10 cellular contexts compared by ENCODE assay signal in the genomic region with DNA sequence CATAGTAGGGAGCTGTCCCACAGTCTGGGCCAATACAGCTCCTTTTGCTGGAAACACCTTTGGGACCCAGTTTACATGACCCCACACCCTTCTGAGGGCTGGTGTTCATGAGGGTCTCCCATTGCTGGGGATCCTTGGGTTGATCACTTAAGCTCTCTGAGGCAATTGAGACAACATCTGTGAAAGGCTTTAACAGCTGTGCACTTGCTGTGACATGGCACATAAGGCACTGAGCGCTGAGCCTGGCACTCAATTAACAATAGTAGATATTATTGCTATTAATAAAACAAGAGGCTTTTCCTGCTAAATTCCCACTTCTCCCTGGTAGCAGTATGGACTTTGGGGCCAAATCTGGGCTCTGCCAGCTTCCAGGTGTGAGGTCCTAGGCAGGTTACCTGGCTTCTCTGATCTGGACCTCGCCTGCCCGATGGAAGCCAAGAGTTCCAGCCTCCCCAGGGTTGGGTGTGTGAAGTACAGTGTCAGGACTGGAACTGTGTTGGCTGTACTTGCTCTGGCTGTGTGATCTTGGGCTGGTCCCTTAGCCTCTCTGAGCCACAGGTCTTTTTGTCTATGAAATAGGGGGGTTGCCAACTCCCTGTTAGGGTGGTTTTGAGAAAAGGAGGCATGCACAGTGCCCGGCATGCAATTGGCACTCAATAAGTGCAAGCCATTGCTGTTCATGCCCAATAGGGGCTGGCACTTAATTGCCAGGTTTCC. TPM values are rescaled to one million over a fixed set of nuclear protein-coding genes. Genes with fewer than 3 reads are reported as not detected.
DNase-seq lines count a peak whose midpoint lies in the region; TF ChIP-seq lines count a peak whose summit lies in the region.
"Had no signal": no experiment of that assay in that cellular context is flagged by ENCODE, and none has a peak within 500 bp of the region (broad histone marks: within the 10 kb centered on the region; RNA-seq: fewer than 3 reads in every experiment).

No MANE protein-coding gene starts in this region.

- H3K18ac ChIP-seq in H9 (ENCODE audit: insufficient read length, low read depth, low read length), result no peak overlapping the region

- DNase-seq in colonic mucosa (no peak), GF-D8 (lab: John Stamatoyannopoulos, UW) (no peak), H9 (no peak), medulla oblongata (ENCODE audit: extremely low spot score) (no peak), NCI-H2081 treated with DMSO at 0.1 percent for 48 hours (lab: John Stamatoyannopoulos, UW) (no peak)
- DNase-seq: NCI-H1092; stimulated activated CD4-positive, alpha-beta T cell treated with anti-CD3 and anti-CD28 coated beads, Interleukin-12 subunit alpha, Interleukin-12 subunit beta, amount 100 ng/mL, for 4 hours had no signal

- H3K27me3 ChIP-seq in BLaER1, result no peaks in the 10 kb centered on the region
- H3K27me3 ChIP-seq in colonic mucosa, result no peaks in the 10 kb centered on the region
- no peaks in the 10 kb centered on the region for H3K27me3 ChIP-seq in H9 (ENCODE audit: insufficient read depth, low read length)

- peaks cover 13% of the 10 kb centered on the region for H3K23me2 ChIP-seq in H9 (ENCODE audit: insufficient read length, low read depth, low read length, poor library complexity, severe bottlenecking)

- no peak overlapping the region for H2BK15ac ChIP-seq in H9 (ENCODE audit: low read depth, low read length)

- H4K20me1 ChIP-seq in BLaER1 (peaks cover 75% of the 10 kb centered on the region), H9 (ENCODE audit: control insufficient read depth, insufficient read depth, insufficient read length) (no peaks in the 10 kb centered on the region)

- H3K9me3 Mint-ChIP-seq in IgD-negative memory B cell (no peaks in the 10 kb centered on the region), nephron (no peaks in the 10 kb centered on the region), H9 (no peaks in the 10 kb centered on the region)

- no peak overlapping the region for H4K91ac ChIP-seq in H9 (ENCODE audit: insufficient read length, low read depth, low read length)

- H2AFZ ChIP-seq in H9 (ENCODE audit: low read length), result no peak overlapping the region

- H2BK120ac ChIP-seq in H9 (ENCODE audit: low read depth, low read length, poor library complexity, severe bottlenecking), result no peak overlapping the region

- H4K5ac ChIP-seq in H9 (ENCODE audit: insufficient read length, low read depth, low read length), result no peak overlapping the region

- H3K36me3 ChIP-seq in BLaER1, result no peaks in the 10 kb centered on the region
- no peaks in the 10 kb centered on the region for H3K36me3 ChIP-seq in colonic mucosa

- WGBS in H9 (ENCODE audit: extremely low coverage, insufficient read length, low lambda C conversion rate), result no CpG with 5 or more reads among the region's 4 CpGs

- peaks cover 8% of the 10 kb centered on the region for H3K79me1 ChIP-seq in H9 (ENCODE audit: insufficient read depth, low read depth, low read length, poor library complexity, severe bottlenecking)

- H3K14ac ChIP-seq in H9 (ENCODE audit: insufficient read depth, low read length), result no peak overlapping the region; the same call in 1 of the 2 replicates

- H3K27ac ChIP-seq in BLaER1, result peak overlapping the region; percentile 78
- peak overlapping the region; percentile 60 for H3K27ac ChIP-seq in colonic mucosa
- no peak overlapping the region for H3K27ac ChIP-seq in H9 (ENCODE audit: insufficient read length, low read depth, low read length)

- no peak overlapping the region for H2BK20ac ChIP-seq in H9 (ENCODE audit: low read depth, low read length, poor library complexity, severe bottlenecking)

- H3K4me3 Mint-ChIP-seq in IgD-negative memory B cell (peak overlapping the region; percentile 58 to 97 (median 86)), nephron (peak overlapping the region; percentile 65 to 81 (median 68)), H9 (no peak overlapping the region)

- H3K4ac ChIP-seq in H9 (ENCODE audit: low read depth, low read length), result no peak overlapping the region

- H3K56ac ChIP-seq in H9 (ENCODE audit: insufficient read length, low read depth, low read length), result no peak overlapping the region

- no peak overlapping the region for H3K23ac ChIP-seq in H9 (ENCODE audit: insufficient read length, low read depth, low read length)

- no peak overlapping the region for H2BK5ac ChIP-seq in H9 (ENCODE audit: insufficient read length, low read length)

- no peak overlapping the region for H2AK5ac ChIP-seq in H9 (ENCODE audit: insufficient read length, low read length)

- H3K36me3 Mint-ChIP-seq in IgD-negative memory B cell, result peaks cover 3% of the 10 kb centered on the region
- no peaks in the 10 kb centered on the region for H3K36me3 Mint-ChIP-seq in nephron (ENCODE audit: low read depth)
- H3K36me3 Mint-ChIP-seq in H9 (ENCODE audit: insufficient read depth in 1 of 3, low read depth in 3 of 3), result no peaks in the 10 kb centered on the region

- intact Hi-C loops in colonic mucosa (cut with DNase I), result no loop called here

- H3K27me3 Mint-ChIP-seq in IgD-negative memory B cell (no peaks in the 10 kb centered on the region), nephron (ENCODE audit: low read depth) (peaks cover 11% of the 10 kb centered on the region), H9 (ENCODE audit: low read depth) (no peaks in the 10 kb centered on the region; the same call in none of the 2 replicates)

- H3K9ac ChIP-seq in BLaER1 (peak overlapping the region; percentile 69; the same call in 1 of the 2 replicates), colonic mucosa (ENCODE audit: low read depth in 2 of 2, low read length in 2 of 2) (peak overlapping the region; percentile 14 to 46), H9 (ENCODE audit: extremely low read depth, insufficient read length, low read length) (no peak overlapping the region)

- H3K4me2 ChIP-seq in BLaER1 (peak overlapping the region; percentile 98), H9 (ENCODE audit: insufficient read depth, insufficient read length, low read length) (no peak overlapping the region)

- peaks cover 41% of the 10 kb centered on the region; the same call in 1 of the 2 replicates for H3K79me2 ChIP-seq in H9 (ENCODE audit: insufficient read depth, low read length)

- no peak overlapping the region for H3T11ph ChIP-seq in H9 (ENCODE audit: low read length)

- H3K9me3 ChIP-seq in BLaER1 (no peaks in the 10 kb centered on the region), colonic mucosa (no peaks in the 10 kb centered on the region), H9 (ENCODE audit: control insufficient read depth, low read depth, low read length) (no peaks in the 10 kb centered on the region)

- peaks cover 88% of the 10 kb centered on the region for H3K4me1 ChIP-seq in BLaER1
- peaks cover 31% of the 10 kb centered on the region for H3K4me1 ChIP-seq in colonic mucosa
- H3K4me1 ChIP-seq in H9 (ENCODE audit: insufficient read depth, low read length), result peaks cover 8% of the 10 kb centered on the region

- peaks cover 37 to 68% (median 61%) of the 10 kb centered on the region in 3 donors for H3K4me1 Mint-ChIP-seq in IgD-negative memory B cell
- H3K4me1 Mint-ChIP-seq in nephron, result peaks cover 40% of the 10 kb centered on the region
- peaks cover 59 to 67% of the 10 kb centered on the region in 2 experiments for H3K4me1 Mint-ChIP-seq in H9

- peak overlapping the region; percentile 88 to 98 (median 93) for H3K27ac Mint-ChIP-seq in IgD-negative memory B cell
- no peak overlapping the region for H3K27ac Mint-ChIP-seq in nephron
- no peak overlapping the region; a peak in 1 of 7 replicates for H3K27ac Mint-ChIP-seq in H9

- H4K8ac ChIP-seq in H9 (replicated peaks; ENCODE audit: insufficient read length, low read depth, low read length), result no peak overlapping the region

- no peak overlapping the region for H2BK12ac ChIP-seq in H9 (ENCODE audit: insufficient read length, low read depth, low read length)

- H3K4me3 ChIP-seq in BLaER1, result peak overlapping the region; percentile 96
- peak overlapping the region; percentile 4 for H3K4me3 ChIP-seq in colonic mucosa

- TF ChIP-seq CTCF in colonic mucosa (IDR thresholded peaks at IDR 0.05), result no peak
- no peak for TF ChIP-seq CTCF in nephron (IDR thresholded peaks at IDR 0.05; ENCODE audit: unreplicated experiment in 3 of 3)
- TF ChIP-seq CTCF in H9 (conservative IDR thresholded peaks at IDR 0.05), result no peak

RNA-seq across cellular contexts. Expression of a gene that starts 3.1 kb away (rescaled TPM):
- 10.3 TPM for polyA plus RNA-seq in IgD-negative memory B cell
- total RNA-seq in colonic mucosa, result 10 to 100 TPM; 26.4 to 40.9 TPM
- total RNA-seq in H9 (2021), result 37.9 and 40.3 TPM in 2 replicates

RNA-seq across cellular contexts. Expression of a gene that starts 39.9 kb away (rescaled TPM):
- 2.6 TPM for polyA plus RNA-seq in IgD-negative memory B cell
- total RNA-seq in colonic mucosa, result 10 to 100 TPM; 21.8 to 43.6 TPM
- 11.4 and 13.1 TPM in 2 replicates for total RNA-seq in H9 (2021)

Comparison
In these comparisons a context has a peak if more than half of its experiments do, and no peak if none do; other contexts are left out.
1. H3K27ac Mint-ChIP-seq: peak in IgD-negative memory B cell (3 of 3); none in nephron (0 of 3) and H9 (0 of 3).
2. H3K4me3 Mint-ChIP-seq: peak in IgD-negative memory B cell (4 of 4) and nephron (3 of 3); none in H9 (0 of 2).